25 cellular contexts compared by ENCODE assay signal in the genomic region with DNA sequence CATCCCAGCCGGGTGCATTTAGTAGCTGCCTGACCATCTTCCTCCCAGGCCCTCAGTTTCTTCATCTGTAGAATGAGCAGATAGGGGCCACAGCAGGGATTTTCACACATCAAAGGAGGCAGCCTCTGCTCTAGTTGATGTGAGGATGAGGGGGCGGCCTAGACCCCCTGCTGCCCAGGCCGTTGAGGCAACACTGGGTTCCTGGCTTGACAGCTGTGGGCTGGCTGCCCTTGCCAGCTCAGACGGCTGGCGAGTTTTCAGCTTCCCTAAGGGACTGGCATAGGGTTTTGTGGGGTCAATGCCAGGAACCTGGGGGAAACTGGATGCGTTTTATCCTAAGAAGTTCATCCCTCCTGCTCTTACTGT. TPM values are rescaled to one million over a fixed set of nuclear protein-coding genes. Genes with fewer than 3 reads are reported as not detected.
DNase-seq lines count a peak whose midpoint lies in the region; ATAC-seq and TF ChIP-seq lines count a peak whose summit lies in the region.
"Had no signal": no experiment of that assay in that cellular context is flagged by ENCODE, and none has a peak within 500 bp of the region (broad histone marks: within the 10 kb centered on the region; RNA-seq: fewer than 3 reads in every experiment).

No MANE protein-coding gene starts in this region.

- WGBS in gastroesophageal sphincter (ENCODE audit: low coverage in 1 of 2), 2 donors, result 27 to 60% methylated on average over 1 to 2 of the region's 6 CpGs

- no peak for ATAC-seq in gastroesophageal sphincter
- no peak for ATAC-seq in HG03469 (IDR thresholded peaks at IDR 0.05; ENCODE audit: unreplicated experiment)
- ATAC-seq in stimulated activated naive B cell treated with anti-CD40 and anti-IgM and Interleukin-4, amounts not matched to agents 10 μg/mL and 1 μg/mL and 100 μg/mL, for 72 hours (replicated peaks), result no peak
- ATAC-seq: activated CD4-positive, CD25-positive, alpha-beta regulatory T cell treated with anti-CD3 and anti-CD28 coated beads, Interleukin-2, amount 50 U/mL, for 24 hours; activated CD8-positive, alpha-beta T cell treated with anti-CD3 and anti-CD28 coated beads for 36 hours; upper lobe of right lung had no signal

- H3K36me3 ChIP-seq in gastroesophageal sphincter (peaks cover 0 to 43% of the 10 kb centered on the region in 2 donors), stomach smooth muscle (ENCODE audit: control insufficient read depth in 2 of 2, insufficient read depth in 2 of 2, low read length in 2 of 2) (peaks cover 24 to 28% of the 10 kb centered on the region in 2 donors)

- no peaks in the 10 kb centered on the region for H3K27me3 ChIP-seq in gastroesophageal sphincter
- no peaks in the 10 kb centered on the region for H3K27me3 ChIP-seq in stomach smooth muscle (ENCODE audit: control insufficient read depth in 1 of 2, insufficient read depth in 2 of 2, low read length in 2 of 2)
- H3K27me3 ChIP-seq: upper lobe of right lung had no signal

- H3K9me3 ChIP-seq in gastroesophageal sphincter, result no peaks in the 10 kb centered on the region
- no peaks in the 10 kb centered on the region for H3K9me3 ChIP-seq in stomach smooth muscle (ENCODE audit: control insufficient read depth in 2 of 2, low read length in 2 of 2)
- H3K9me3 ChIP-seq: upper lobe of right lung had no signal

- peak; percentile 28 for DNase-seq in activated effector memory CD4-positive, alpha-beta T cell treated with anti-CD3 and anti-CD28 coated beads, Interleukin-2, amount 50 U/mL, for 16 hours
- DNase-seq in activated effector memory CD4-positive, alpha-beta T cell treated with Interleukin-2 at 50 U/mL for 16 hours, result no peak
- peak; percentile 24 for DNase-seq in NCI-H446 treated with DMSO at 0.1 percent for 48 hours (lab: John Stamatoyannopoulos, UW)
- no peak for DNase-seq in NCI-H2196 treated with DMSO at 0.1 percent for 48 hours (lab: John Stamatoyannopoulos, UW; ENCODE audit: unreplicated experiment)
- no peak for DNase-seq in stimulated activated naive B cell treated with anti-CD40 and anti-IgM and Interleukin-4, amounts not matched to agents 10 μg/mL and 1 μg/mL and 100 μg/mL, for 72 hours
- DNase-seq: activated CD8-positive, alpha-beta T cell treated with anti-CD3 and anti-CD28 coated beads for 36 hours; activated naive CD4-positive, alpha-beta T cell; amniotic stem cell; central memory CD4-positive, alpha-beta T cell; EL; H7; midbrain; MM.1S; NCI-H1436 treated with DMSO at 0.1 percent for 48 hours; NCI-H526; stimulated activated CD4-positive, alpha-beta T cell treated with anti-CD3 and anti-CD28 coated beads, Interleukin-4, amount 100 ng/mL, for 1 hour; T1000; upper lobe of right lung had no signal

- no peak overlapping the region for H3K4me3 Mint-ChIP-seq in stimulated activated naive B cell treated with anti-CD40 and anti-IgM and Interleukin-4, amounts not matched to agents 10 μg/mL and 1 μg/mL and 100 μg/mL, for 72 hours
- H3K4me3 Mint-ChIP-seq: activated CD8-positive, alpha-beta T cell treated with anti-CD3 and anti-CD28 coated beads for 36 hours; nephron; stimulated activated naive CD8-positive, alpha-beta T cell treated with anti-CD3 and anti-CD28 coated beads, Interleukin-15, Interleukin-2, amounts not matched to agents 100 ng/mL and 50 ng/mL, for 24 hours had no signal

- H3K36me3 Mint-ChIP-seq in stimulated activated naive B cell treated with anti-CD40 and anti-IgM and Interleukin-4, amounts not matched to agents 10 μg/mL and 1 μg/mL and 100 μg/mL, for 72 hours, result peaks cover 0 to 1% of the 10 kb centered on the region in 2 donors

- no peaks in the 10 kb centered on the region for H3K27me3 Mint-ChIP-seq in stimulated activated naive B cell treated with anti-CD40 and anti-IgM and Interleukin-4, amounts not matched to agents 10 μg/mL and 1 μg/mL and 100 μg/mL, for 72 hours
- H3K27me3 Mint-ChIP-seq: activated CD8-positive, alpha-beta T cell treated with anti-CD3 and anti-CD28 coated beads for 36 hours; stimulated activated naive CD8-positive, alpha-beta T cell treated with anti-CD3 and anti-CD28 coated beads, Interleukin-15, Interleukin-2, amounts not matched to agents 100 ng/mL and 50 ng/mL, for 24 hours had no signal

- no peak overlapping the region for H3K9ac ChIP-seq in stomach smooth muscle (ENCODE audit: low read length in 2 of 2)

- H3K4me1 ChIP-seq in gastroesophageal sphincter, result peaks cover 0 to 23% (median 0%) of the 10 kb centered on the region in 3 donors
- H3K4me1 ChIP-seq in stomach smooth muscle (ENCODE audit: control insufficient read depth, insufficient read depth, low read length), result peaks cover 20% of the 10 kb centered on the region

- H3K4me3 ChIP-seq in gastroesophageal sphincter, result no peak overlapping the region
- no peak overlapping the region for H3K4me3 ChIP-seq in stomach smooth muscle (ENCODE audit: low read length in 2 of 2)
- H3K4me3 ChIP-seq: smooth muscle cell, upper lobe of right lung had no signal

- peak overlapping the region in 3 of 4 donors; percentile 1 to 13 (median 8) for H3K27ac ChIP-seq in gastroesophageal sphincter
- H3K27ac ChIP-seq in stomach smooth muscle (ENCODE audit: low read length), result peak overlapping the region; percentile 31
- H3K27ac ChIP-seq: upper lobe of right lung had no signal

- TF ChIP-seq CTCF in gastroesophageal sphincter (IDR thresholded peaks at IDR 0.05), result no peak

- no peaks in the 10 kb centered on the region for H3K9me3 Mint-ChIP-seq in stimulated activated naive B cell treated with anti-CD40 and anti-IgM and Interleukin-4, amounts not matched to agents 10 μg/mL and 1 μg/mL and 100 μg/mL, for 72 hours
- H3K9me3 Mint-ChIP-seq: activated CD8-positive, alpha-beta T cell treated with anti-CD3 and anti-CD28 coated beads for 36 hours; nephron; stimulated activated naive CD8-positive, alpha-beta T cell treated with anti-CD3 and anti-CD28 coated beads, Interleukin-15, Interleukin-2, amounts not matched to agents 100 ng/mL and 50 ng/mL, for 24 hours had no signal

- H3K27ac Mint-ChIP-seq in stimulated activated naive B cell treated with anti-CD40 and anti-IgM and Interleukin-4, amounts not matched to agents 10 μg/mL and 1 μg/mL and 100 μg/mL, for 72 hours, result no peak overlapping the region
- H3K27ac Mint-ChIP-seq: activated CD8-positive, alpha-beta T cell treated with anti-CD3 and anti-CD28 coated beads for 36 hours; stimulated activated naive CD8-positive, alpha-beta T cell treated with anti-CD3 and anti-CD28 coated beads, Interleukin-15, Interleukin-2, amounts not matched to agents 100 ng/mL and 50 ng/mL, for 24 hours had no signal

- TF ChIP-seq POLR2A in gastroesophageal sphincter (IDR thresholded peaks at IDR 0.05), result no peak

- no peak for TF ChIP-seq EP300 in gastroesophageal sphincter (IDR thresholded peaks at IDR 0.05)

- peaks cover 12 to 13% of the 10 kb centered on the region in 2 donors for H3K4me1 Mint-ChIP-seq in stimulated activated naive B cell treated with anti-CD40 and anti-IgM and Interleukin-4, amounts not matched to agents 10 μg/mL and 1 μg/mL and 100 μg/mL, for 72 hours

RNA-seq across cellular contexts. Expression of a gene that starts 49.6 kb away (rescaled TPM):
- total RNA-seq in gastroesophageal sphincter, result 100 to 1,000 TPM in 1 of 4 donors, 10 to 100 TPM in 3; 58.3 to 146 (median 72.1) TPM

Comparison
In these comparisons a context has a peak if more than half of its experiments do, and no peak if none do; other contexts are left out.
1. DNase-seq: peak in activated effector memory CD4-positive, alpha-beta T cell treated with anti-CD3 and anti-CD28 coated beads, Interleukin-2, amount 50 U/mL, for 16 hours (single experiment) and NCI-H446 treated with DMSO at 0.1 percent for 48 hours (single experiment); none in activated effector memory CD4-positive, alpha-beta T cell treated with Interleukin-2 at 50 U/mL for 16 hours (single experiment), NCI-H2196 treated with DMSO at 0.1 percent for 48 hours (single experiment) and stimulated activated naive B cell treated with anti-CD40 and anti-IgM and Interleukin-4, amounts not matched to agents 10 μg/mL and 1 μg/mL and 100 μg/mL, for 72 hours (single experiment).